18 cellular contexts compared by ENCODE assay signal in the genomic region with DNA sequence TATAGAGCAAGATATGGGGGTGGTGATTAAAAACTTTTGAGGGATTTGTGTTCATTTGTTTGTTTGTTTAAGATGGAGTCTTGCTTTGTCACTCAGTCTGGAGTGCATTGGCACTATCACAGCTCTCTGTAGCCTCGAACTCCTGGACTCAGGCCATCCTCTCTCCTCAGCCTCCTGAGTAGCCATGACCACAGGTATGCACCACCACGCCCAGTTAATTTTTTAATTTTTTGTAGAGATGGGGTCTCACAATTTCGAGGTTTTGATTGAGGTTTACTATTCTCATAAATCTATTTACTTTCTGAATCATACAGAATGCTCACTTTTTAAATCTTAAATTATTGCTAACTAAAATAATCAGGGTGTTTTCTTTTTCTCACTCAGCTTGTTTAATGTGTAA.
DNase-seq lines count a peak whose midpoint lies in the region; ATAC-seq and TF ChIP-seq lines count a peak whose summit lies in the region.
"Had no signal": no experiment of that assay in that cellular context is flagged by ENCODE, and none has a peak within 500 bp of the region (broad histone marks: within the 10 kb centered on the region; RNA-seq: fewer than 3 reads in every experiment).

No MANE protein-coding gene starts in this region.

- peaks cover 27% of the 10 kb centered on the region for H3K79me1 ChIP-seq in trophoblast cell (ENCODE audit: low read length)

- H3K79me2 ChIP-seq in PC-3 (ENCODE audit: low read length) (no peaks in the 10 kb centered on the region), trophoblast cell (ENCODE audit: control insufficient read depth, insufficient read depth, low read length, poor library complexity) (no peaks in the 10 kb centered on the region)

- intact Hi-C loops in PC-3 (cut with micrococcal nuclease): no loop called here

- no TSS peak for BruUV-seq in PC-3 (replicated peaks; lab: Mats Ljungman, UMichigan)

- no peaks in the 10 kb centered on the region for H3K9me3 ChIP-seq in PC-3 (ENCODE audit: low read length)
- peaks cover 1% of the 10 kb centered on the region for H3K9me3 ChIP-seq in trophoblast cell (ENCODE audit: insufficient read depth, low read depth, low read length)
- H3K9me3 ChIP-seq: BE2C, BLaER1 had no signal

- H2BK12ac ChIP-seq in trophoblast cell (ENCODE audit: low read length): peak overlapping the region; percentile 98

- WGBS in trophoblast cell (ENCODE audit: extremely low coverage, insufficient coverage, insufficient read length): no CpG with 5 or more reads among the region's 3 CpGs

- H2BK5ac ChIP-seq in trophoblast cell (ENCODE audit: low read depth, low read length, poor library complexity): peak overlapping the region; percentile 97

- H3K23ac ChIP-seq in trophoblast cell (ENCODE audit: low read length): no peak overlapping the region

- H3K4me3 ChIP-seq in PC-3 (ENCODE audit: low read length): no peak overlapping the region
- no peak overlapping the region for H3K4me3 ChIP-seq in trophoblast cell (ENCODE audit: low read depth, low read length)
- H3K4me3 ChIP-seq: BLaER1 had no signal

- H2AFZ ChIP-seq in PC-3 (ENCODE audit: low read length) (no peak overlapping the region), trophoblast cell (ENCODE audit: insufficient read depth, low read length, poor library complexity) (no peak overlapping the region)

- no peak overlapping the region for H3K4me2 ChIP-seq in PC-3 (ENCODE audit: low read length)
- no peak overlapping the region for H3K4me2 ChIP-seq in trophoblast cell (ENCODE audit: low read length)
- H3K4me2 ChIP-seq: BLaER1 had no signal

- peak overlapping the region; percentile 99 for H2AK5ac ChIP-seq in trophoblast cell (ENCODE audit: low read length)

- POLR2A ChIA-PET in PC-3 (lab: Charles Lee; ENCODE audit: unreplicated experiment): no interaction called here

- H3K36me3 ChIP-seq in PC-3 (ENCODE audit: low read depth, low read length): no peaks in the 10 kb centered on the region
- peaks cover 0 to 2% of the 10 kb centered on the region in 2 experiments for H3K36me3 ChIP-seq in trophoblast cell (ENCODE audit: control insufficient read depth in 1 of 2, insufficient read depth in 2 of 2, low read length in 2 of 2)
- H3K36me3 ChIP-seq: BE2C, BLaER1 had no signal

- peak overlapping the region; percentile 97 for H3K18ac ChIP-seq in trophoblast cell (ENCODE audit: low read length)

- peak overlapping the region; percentile 40 for H3K27ac ChIP-seq in PC-3 (ENCODE audit: low read length)
- peak overlapping the region; percentile 98 for H3K27ac ChIP-seq in trophoblast cell (ENCODE audit: low read depth, low read length)
- H3K27ac ChIP-seq: 22Rv1, BLaER1 had no signal

- peaks cover 28% of the 10 kb centered on the region for H3K4me1 ChIP-seq in PC-3 (ENCODE audit: insufficient read depth, low read length)
- H3K4me1 ChIP-seq in trophoblast cell (ENCODE audit: control insufficient read depth in 1 of 2, insufficient read depth in 2 of 2, low read length in 2 of 2): peaks cover 0 to 2% of the 10 kb centered on the region in 2 experiments
- H3K4me1 ChIP-seq: BE2C, BLaER1 had no signal

- ATAC-seq in PC-3: peak; percentile 67

- H4K12ac ChIP-seq in trophoblast cell (ENCODE audit: low read depth, low read length): peak overlapping the region; percentile 69

- H3K9ac ChIP-seq in PC-3 (ENCODE audit: low read length): no peak overlapping the region
- no peak overlapping the region for H3K9ac ChIP-seq in trophoblast cell (ENCODE audit: low read length)
- H3K9ac ChIP-seq: BLaER1 had no signal

- H4K91ac ChIP-seq in trophoblast cell (ENCODE audit: low read depth, low read length): peak overlapping the region; percentile 100

- H4K20me1 ChIP-seq in PC-3 (ENCODE audit: low read length): no peaks in the 10 kb centered on the region
- H4K20me1 ChIP-seq: BLaER1 had no signal

- peak overlapping the region; percentile 96 for H3K14ac ChIP-seq in trophoblast cell (ENCODE audit: low read length)

- no peaks in the 10 kb centered on the region for H3K27me3 ChIP-seq in PC-3 (ENCODE audit: low read length)
- H3K27me3 ChIP-seq in trophoblast cell (ENCODE audit: insufficient read depth, low read length): no peaks in the 10 kb centered on the region
- H3K27me3 ChIP-seq: BE2C, BLaER1 had no signal

- CTCF ChIA-PET in PC-3 (lab: Charles Lee): no interaction called here

- DNase-seq in A172 (ENCODE audit: low spot score) (peak; percentile 20), PC-3 (peak; percentile 56), astrocyte of the hippocampus (ENCODE audit: low read depth, low spot score) (peak; percentile 8), trophoblast cell (no peak), pons (ENCODE audit: low spot score) (no peak), middle frontal gyrus (ENCODE audit: extremely low spot score, low spot score) (no peak)
- no peak for DNase-seq in activated CD4-positive, alpha-beta T cell treated with anti-CD3 and anti-CD28 coated beads for 48 hours
- DNase-seq: ACHN; BE2C; C1 segment of cervical spinal cord; CD4-positive, alpha-beta memory T cell; CD4-positive, CD25-positive, alpha-beta regulatory T cell; CD8-positive, alpha-beta memory T cell; COR-L47; DMS79 treated with DMSO at 0.1 percent for 48 hours; GF-D8 had no signal

- no peak for TF ChIP-seq CTCF in PC-3 (conservative IDR thresholded peaks at IDR 0.05; ENCODE audit: low read depth, low read length)

- H3K4ac ChIP-seq in trophoblast cell (ENCODE audit: low read depth, low read length): peak overlapping the region; percentile 95

- peak overlapping the region; percentile 93 for H4K8ac ChIP-seq in trophoblast cell (ENCODE audit: low read depth, low read length)

- H3F3A ChIP-seq in PC-3 (ENCODE audit: low read length, unreplicated experiment): peaks cover 4% of the 10 kb centered on the region

- no peaks in the 10 kb centered on the region for H3K9me2 ChIP-seq in PC-3 (replicated peaks; ENCODE audit: low read length)

- peak overlapping the region; percentile 100 for H2BK120ac ChIP-seq in trophoblast cell (ENCODE audit: insufficient read depth, low read length, poor library complexity)

Comparison
In these comparisons a context has a peak if more than half of its experiments do, and no peak if none do; other contexts are left out.
1. DNase-seq: peak in A172 (single experiment), PC-3 (single experiment) and astrocyte of the hippocampus (single experiment); none in trophoblast cell (0 of 2), activated CD4-positive, alpha-beta T cell treated with anti-CD3 and anti-CD28 coated beads for 48 hours (single experiment), pons (single experiment) and middle frontal gyrus (single experiment).